27 cellular contexts compared by ENCODE assay signal in the genomic region with DNA sequence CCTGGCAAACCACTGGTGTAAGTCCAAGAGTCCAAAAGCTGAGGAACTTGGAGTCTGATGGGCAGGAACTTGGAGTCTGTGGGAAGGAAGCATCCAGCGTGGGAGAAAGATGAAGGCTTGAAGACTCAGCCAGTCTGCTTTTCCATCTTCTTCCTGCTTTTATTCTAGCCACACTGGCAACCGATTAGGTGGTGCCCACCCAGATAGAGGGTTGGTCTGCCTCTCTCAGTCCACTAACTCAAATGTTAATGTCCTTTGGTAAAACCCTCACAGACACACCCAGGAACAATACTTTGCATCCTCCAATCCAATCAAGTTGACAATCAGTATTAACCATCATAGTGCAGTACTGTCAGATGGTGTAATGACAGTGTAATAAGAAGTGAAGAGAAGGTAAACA.
DNase-seq lines count a peak whose midpoint lies in the region; ATAC-seq, FAIRE-seq and TF ChIP-seq lines count a peak whose summit lies in the region.
"Had no signal": no experiment of that assay in that cellular context is flagged by ENCODE, and none has a peak within 500 bp of the region (broad histone marks: within the 10 kb centered on the region; RNA-seq: fewer than 3 reads in every experiment).

No MANE protein-coding gene starts in this region.

- TF ChIP-seq CTCF in HEK293 (tag by site-specific recombination; IDR thresholded peaks at IDR 0.05) (no peak), K562 (IDR thresholded peaks at IDR 0.05 in 2 of 3, conservative IDR thresholded peaks at IDR 0.05 in 1 of 3; ENCODE audit: insufficient read depth in 2 of 3, low read depth in 1 of 3, low read length in 3 of 3) (no peak), osteoblast (IDR thresholded peaks at IDR 0.05; ENCODE audit: extremely low read depth, low read depth, low read length) (no peak)

- TF ChIP-seq POLR2A in K562 (conservative IDR thresholded peaks at IDR 0.05): no peak

- no peaks in the 10 kb centered on the region for H3K9me3 ChIP-seq in HEK293 (ENCODE audit: control insufficient read depth, insufficient read depth, low read depth, low read length)
- H3K9me3 ChIP-seq in K562 (replicated peaks; ENCODE audit: control insufficient read depth, insufficient read depth, low read depth, low read length): no peaks in the 10 kb centered on the region
- no peaks in the 10 kb centered on the region for H3K9me3 ChIP-seq in osteoblast (ENCODE audit: low read depth, low read length)
- H3K9me3 ChIP-seq: BE2C had no signal

- no peak overlapping the region for H3K9ac ChIP-seq in K562 (ENCODE audit: insufficient read depth in 1 of 2, low read depth in 2 of 2, low read length in 2 of 2)
- H3K9ac ChIP-seq: BLaER1 had no signal

- H3K27me3 ChIP-seq in K562 (ENCODE audit: control insufficient read depth in 2 of 2, insufficient read depth in 2 of 2, low read length in 2 of 2) (peaks cover 0 to 4% of the 10 kb centered on the region in 2 experiments; a peak in 1 of 5 replicates), osteoblast (ENCODE audit: insufficient read depth, low read length) (no peaks in the 10 kb centered on the region)
- H3K27me3 ChIP-seq: BE2C, BLaER1 had no signal

- H3K27ac ChIP-seq in HEK293 (ENCODE audit: extremely low read depth, low read depth, low read length): no peak overlapping the region
- H3K27ac ChIP-seq in K562 (ENCODE audit: extremely low read depth, low read depth, low read length): no peak overlapping the region
- H3K27ac ChIP-seq in osteoblast (ENCODE audit: low read depth, low read length): no peak overlapping the region
- H3K27ac ChIP-seq: BLaER1 had no signal

- POLR2A ChIA-PET in HEK293 (lab: Yijun Ruan, JAX) (no interaction called here), K562 (lab: Yijun Ruan, JAX) (interaction anchor here (1.0 kb wide), 1 partner anchor 105 kb away, joined by 3 read pairs; no protein-coding TSS in a partner anchor)

- H3K4me1 ChIP-seq in HEK293 (ENCODE audit: control insufficient read depth, insufficient read depth, low read length): no peaks in the 10 kb centered on the region
- no peaks in the 10 kb centered on the region for H3K4me1 ChIP-seq in K562 (replicated peaks in 1 of 2; ENCODE audit: control insufficient read depth in 2 of 2, insufficient read depth in 2 of 2, low read length in 2 of 2)
- no peaks in the 10 kb centered on the region for H3K4me1 ChIP-seq in osteoblast (ENCODE audit: insufficient read depth, low read length)
- H3K4me1 ChIP-seq: BE2C, BLaER1 had no signal

- H4K20me1 ChIP-seq in K562 (replicated peaks; ENCODE audit: control insufficient read depth, insufficient read depth, low read length): no peaks in the 10 kb centered on the region
- H4K20me1 ChIP-seq in osteoblast (ENCODE audit: insufficient read depth, low read length): no peaks in the 10 kb centered on the region
- H4K20me1 ChIP-seq: BLaER1 had no signal

- H3K9me1 ChIP-seq in K562 (ENCODE audit: control insufficient read depth, insufficient read depth, low read length): no peaks in the 10 kb centered on the region

- TF ChIP-seq RAD21 in K562 (CRISPR knock-in tag; conservative IDR thresholded peaks at IDR 0.05 in 1 of 2, IDR thresholded peaks at IDR 0.05 in 1 of 2): no peak

- in situ Hi-C loops in K562 (cut with MboI): no loop called here

- H3K4me2 ChIP-seq in K562 (ENCODE audit: insufficient read depth, low read length): no peak overlapping the region
- H3K4me2 ChIP-seq in osteoblast (ENCODE audit: insufficient read depth, low read length): no peak overlapping the region
- H3K4me2 ChIP-seq: BLaER1 had no signal

- FAIRE-seq in K562 (lab: Jason Lieb, UNC) (no peak), RCC 7860 (lab: Jason Lieb, UNC) (no peak)
- FAIRE-seq: A204.1, GM12878, GM12892, GM18507, GM19239 had no signal

- no peak for ATAC-seq in K562
- no peak for ATAC-seq in GM18511 (IDR thresholded peaks at IDR 0.05; ENCODE audit: unreplicated experiment)
- ATAC-seq: GM12878 had no signal

- CTCF ChIA-PET in HEK293 (lab: Yijun Ruan, JAX): no interaction called here
- CTCF ChIA-PET in K562 (lab: Yijun Ruan, JAX; ENCODE audit: low intra/inter-chr PET ratio): no interaction called here

- DNase-seq in K562 (ENCODE audit: extremely low read depth in 1 of 4, low spot score in 3 of 4) (no peak), osteoblast (ENCODE audit: insufficient read length, low spot score, missing footprints) (no peak), RCC 7860 (ENCODE audit: low spot score) (no peak), dedifferentiated amniotic fluid mesenchymal stem cell (ENCODE audit: extremely low spot score) (no peak)
- DNase-seq: 8988T; ACHN; BE2C; C1 segment of cervical spinal cord; CD4-positive, alpha-beta memory T cell; CD4-positive, CD25-positive, alpha-beta regulatory T cell; CD8-positive, alpha-beta memory T cell; COR-L47; DMS 273 treated with DMSO at 0.1 percent for 48 hours; DMS153; DMS53; DMS79; DND-41; EL; GDM1 had no signal

- TF ChIP-seq EP300 in K562 (IDR thresholded peaks at IDR 0.05; ENCODE audit: low read length): no peak

- no peaks in the 10 kb centered on the region for H3K79me2 ChIP-seq in K562 (ENCODE audit: control insufficient read depth, insufficient read depth, low read length)
- no peaks in the 10 kb centered on the region for H3K79me2 ChIP-seq in osteoblast (ENCODE audit: insufficient read depth, low read length)

- intact Hi-C loops in K562 (cut with micrococcal nuclease): no loop called here

- WGBS in K562 (ENCODE audit: insufficient coverage, low coverage, missing lambda C conversion rate): 0% methylated on average over 2 of the region's 2 CpGs

- BruUV-seq in K562 (replicated peaks; lab: Mats Ljungman, UMichigan): no TSS peak

- H3K36me3 ChIP-seq in HEK293 (ENCODE audit: control insufficient read depth in 2 of 2, insufficient read depth in 1 of 2, low read length in 2 of 2) (no peaks in the 10 kb centered on the region), K562 (ENCODE audit: control insufficient read depth, insufficient read depth, low read length) (no peaks in the 10 kb centered on the region), osteoblast (ENCODE audit: insufficient read depth, low read length) (no peaks in the 10 kb centered on the region)
- H3K36me3 ChIP-seq: BE2C, BLaER1 had no signal

- H2AFZ ChIP-seq in K562 (ENCODE audit: low read depth, low read length): no peak overlapping the region
- peak overlapping the region; percentile 44 for H2AFZ ChIP-seq in osteoblast (ENCODE audit: low read length)

- H3K4me3 ChIP-seq in HEK293 (ENCODE audit: low read depth, low read length) (no peak overlapping the region), K562 (no peak overlapping the region), osteoblast (ENCODE audit: insufficient read depth, low read length) (no peak overlapping the region)
- H3K4me3 ChIP-seq: BLaER1, GM12878 had no signal

TF ChIP-seq in HEK293, 187 proteins besides CTCF, POLR2A, EP300 and RAD21:
- TF ChIP-seq ZNF10 (tag by site-specific recombination; IDR thresholded peaks at IDR 0.05): peak; percentile 82
- TF ChIP-seq, protein P1, sequence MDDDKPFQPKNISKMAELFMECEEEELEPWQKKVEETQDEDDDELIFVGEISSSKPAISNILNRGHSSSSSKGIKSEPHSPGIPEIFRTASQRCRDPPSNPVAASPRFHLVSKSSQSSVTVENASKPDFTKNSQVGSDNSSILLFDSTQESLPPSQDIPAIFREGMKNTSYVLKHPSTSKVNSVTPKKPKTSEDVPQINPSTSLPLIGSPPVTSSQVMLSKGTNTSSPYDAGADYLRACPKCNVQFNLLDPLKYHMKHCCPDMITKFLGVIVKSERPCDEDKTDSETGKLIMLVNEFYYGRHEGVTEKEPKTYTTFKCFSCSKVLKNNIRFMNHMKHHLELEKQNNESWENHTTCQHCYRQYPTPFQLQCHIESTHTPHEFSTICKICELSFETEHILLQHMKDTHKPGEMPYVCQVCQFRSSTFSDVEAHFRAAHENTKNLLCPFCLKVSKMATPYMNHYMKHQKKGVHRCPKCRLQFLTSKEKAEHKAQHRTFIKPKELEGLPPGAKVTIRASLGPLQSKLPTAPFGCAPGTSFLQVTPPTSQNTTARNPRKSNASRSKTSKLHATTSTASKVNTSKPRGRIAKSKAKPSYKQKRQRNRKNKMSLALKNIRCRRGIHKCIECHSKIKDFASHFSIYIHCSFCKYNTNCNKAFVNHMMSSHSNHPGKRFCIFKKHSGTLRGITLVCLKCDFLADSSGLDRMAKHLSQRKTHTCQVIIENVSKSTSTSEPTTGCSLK (tag by site-specific recombination; IDR thresholded peaks at IDR 0.05): no peak

TF ChIP-seq in K562, 482 proteins besides CTCF, POLR2A, EP300 and RAD21:
- no peak for TF ChIP-seq NR3C1 (CRISPR knock-in tag; IDR thresholded peaks at IDR 0.05)
- peak; percentile 95 for TF ChIP-seq ZNF134 (CRISPR knock-in tag; conservative IDR thresholded peaks at IDR 0.05)
